1 cellular context compared by ENCODE assay signal in the genomic region with DNA sequence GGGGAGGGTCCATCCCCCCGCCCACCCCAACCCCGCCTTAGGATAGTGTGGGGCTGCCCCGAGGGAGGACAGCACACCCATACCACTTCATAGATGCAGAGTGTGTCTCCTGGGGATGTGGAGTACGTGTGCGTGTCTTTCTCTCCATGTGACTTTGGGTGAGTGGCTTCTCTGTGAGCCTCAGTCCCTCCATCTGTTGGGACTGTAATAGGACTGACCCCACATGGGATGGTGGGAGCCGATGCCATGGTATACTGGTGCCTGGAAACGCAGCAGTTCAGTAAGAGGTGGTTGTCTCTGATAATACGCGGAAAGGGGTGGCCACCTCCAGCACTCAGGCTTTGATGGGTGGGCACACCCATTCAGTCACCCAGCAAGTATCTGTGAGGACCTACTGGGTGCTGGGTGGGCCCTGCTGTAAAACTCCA.
TF ChIP-seq lines count a peak whose summit lies in the region.

No MANE protein-coding gene starts in this region.

TF ChIP-seq in endothelial cell of umbilical vein, 7 proteins besides CTCF, POLR2A, EP300 and RAD21:
- TF ChIP-seq MYC (IDR thresholded peaks at IDR 0.05; ENCODE audit: low read depth, low read length) (no peak), POLR2AphosphoS5 (IDR thresholded peaks at IDR 0.05; ENCODE audit: insufficient read depth, low read depth, low read length) (no peak), GATA2 (IDR thresholded peaks at IDR 0.05; ENCODE audit: insufficient read depth, insufficient read length, low read depth, low read length) (no peak), FOS (IDR thresholded peaks at IDR 0.05; ENCODE audit: borderline replicate concordance, insufficient read depth, low read length) (no peak), MAX (IDR thresholded peaks at IDR 0.05; ENCODE audit: insufficient read depth, insufficient read length) (no peak), EZH2 (IDR thresholded peaks at IDR 0.05; ENCODE audit: borderline replicate concordance, low read depth, low read length, severe bottlenecking) (no peak), JUN (IDR thresholded peaks at IDR 0.05; ENCODE audit: borderline replicate concordance, insufficient read depth, insufficient read length, low read depth) (no peak)
